In the genomic region with DNA sequence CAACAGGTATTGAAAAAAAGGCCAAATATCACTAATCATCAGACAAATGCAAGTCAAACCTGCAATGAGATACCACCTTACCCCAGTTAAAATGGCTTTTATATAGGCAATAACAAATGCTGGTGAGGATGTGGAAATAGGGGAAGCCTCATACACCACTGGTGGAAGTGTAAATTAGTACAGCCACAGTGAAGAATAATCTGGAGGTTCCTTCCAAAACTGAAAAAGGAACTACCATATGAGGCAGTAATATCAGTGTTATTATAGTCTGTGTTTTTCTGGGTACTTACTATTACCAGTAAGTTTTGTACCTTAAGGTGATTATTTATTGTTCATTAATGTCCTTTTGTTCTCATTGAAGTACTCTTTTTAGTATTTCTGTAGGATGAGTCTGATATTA, we compare ENCODE assay signal across 20 cellular contexts.
"Had no signal": no experiment of that assay in that cellular context is flagged by ENCODE, and none has a peak within 500 bp of the region (broad histone marks: within the 10 kb centered on the region; RNA-seq: fewer than 3 reads in every experiment).

No MANE protein-coding gene starts in this region.

- H3K27ac Mint-ChIP-seq: activated CD8-positive, alpha-beta memory T cell treated with anti-CD3 and anti-CD28 coated beads, Interleukin-2, amount 10 ng/mL, durations not matched to agents 7 days and 5 days; activated naive CD4-positive, alpha-beta T cell treated with anti-CD3 and anti-CD28 coated beads, Interleukin-2, amount 50 U/mL, for 24 hours; nephron progenitor cell had no signal

- H3K4me3 Mint-ChIP-seq: activated CD8-positive, alpha-beta memory T cell treated with anti-CD3 and anti-CD28 coated beads, Interleukin-2, amount 10 ng/mL, durations not matched to agents 7 days and 5 days; activated naive CD4-positive, alpha-beta T cell treated with anti-CD3 and anti-CD28 coated beads, Interleukin-2, amount 50 U/mL, for 24 hours; activated T-cell treated with anti-CD3 and anti-CD28 coated beads, Interleukin-2, amount 50 U/mL, for 24 hours; nephron progenitor cell had no signal

- H3K9me3 Mint-ChIP-seq: activated naive CD4-positive, alpha-beta T cell treated with anti-CD3 and anti-CD28 coated beads, Interleukin-2, amount 50 U/mL, for 24 hours; activated T-cell treated with anti-CD3 and anti-CD28 coated beads, Interleukin-2, amount 50 U/mL, for 24 hours had no signal

- H3K27ac ChIP-seq: body of pancreas, prostate gland, upper lobe of left lung had no signal

- H3K4me1 ChIP-seq: body of pancreas, prostate gland, upper lobe of left lung had no signal

- H3K9me3 ChIP-seq: body of pancreas, mucosa of descending colon, prostate gland, upper lobe of left lung had no signal

- H3K36me3 ChIP-seq: prostate gland, upper lobe of left lung had no signal

- ATAC-seq: activated CD8-positive, alpha-beta memory T cell treated with anti-CD3 and anti-CD28 coated beads, Interleukin-2, amount 10 ng/mL, durations not matched to agents 7 days and 5 days; body of pancreas; mucosa of descending colon; sciatic nerve had no signal

- H3K27me3 ChIP-seq: body of pancreas, upper lobe of left lung had no signal

- H3K4me1 Mint-ChIP-seq: activated naive CD4-positive, alpha-beta T cell treated with anti-CD3 and anti-CD28 coated beads, Interleukin-2, amount 50 U/mL, for 24 hours; nephron progenitor cell had no signal

- DNase-seq: activated CD4-positive, alpha-beta T cell treated with anti-CD3 and anti-CD28 coated beads for 1 hour; activated CD4-positive, alpha-beta T cell treated with anti-CD3 and anti-CD28 coated beads, Interleukin-2, amount 50 U/mL, for 48 hours; activated CD8-positive, alpha-beta memory T cell treated with anti-CD3 and anti-CD28 coated beads, Interleukin-2, amount 10 ng/mL, durations not matched to agents 7 days and 5 days; activated effector memory CD4-positive, alpha-beta T cell treated with Interleukin-2 at 50 U/mL for 16 hours; activated T-cell treated with anti-CD3 and anti-CD28 coated beads, Interleukin-2, amount 50 U/mL, for 24 hours; amniotic stem cell; body of pancreas; central memory CD4-positive, alpha-beta T cell; cortex of kidney; effector CD8-positive, alpha-beta T cell; foreskin melanocyte; head of caudate nucleus; mucosa of descending colon; nephron progenitor cell; stimulated activated CD4-positive, alpha-beta T cell treated with anti-CD3 and anti-CD28 coated beads, Interleukin-2, amount 100 ng/mL, for 24 hours; stimulated activated naive CD4-positive, alpha-beta T cell; upper lobe of left lung had no signal

- H3K4me3 ChIP-seq: body of pancreas, mucosa of descending colon, prostate gland, upper lobe of left lung had no signal
